In the genomic region with DNA sequence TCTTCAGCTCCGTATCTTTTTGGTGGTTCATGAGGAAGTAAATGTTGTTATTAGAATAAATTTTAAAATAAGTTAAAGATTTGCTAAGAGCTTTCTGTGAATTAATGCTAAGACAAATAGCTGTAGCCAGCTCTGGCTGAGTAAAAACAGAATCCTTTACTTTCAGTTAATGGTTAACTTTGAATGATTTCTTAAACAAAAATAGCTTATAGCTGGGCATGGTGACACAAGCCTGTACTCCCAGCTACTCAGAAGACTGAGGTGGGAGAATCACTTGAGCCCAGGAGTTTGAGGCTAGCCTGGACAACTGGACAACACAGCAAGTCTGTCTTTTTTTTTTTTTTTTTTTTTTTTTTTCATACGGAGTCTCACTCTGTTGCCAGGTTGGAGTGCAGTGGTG, we compare ENCODE assay signal across 21 cellular contexts. TPM values are rescaled to one million over a fixed set of nuclear protein-coding genes. Genes with fewer than 3 reads are reported as not detected.
DNase-seq lines count a peak whose midpoint lies in the region; ATAC-seq and TF ChIP-seq lines count a peak whose summit lies in the region.
"Had no signal": no experiment of that assay in that cellular context is flagged by ENCODE, and none has a peak within 500 bp of the region (broad histone marks: within the 10 kb centered on the region; RNA-seq: fewer than 3 reads in every experiment).

No MANE protein-coding gene starts in this region.

- no peak for TF ChIP-seq CTCF in Caco-2 (IDR thresholded peaks at IDR 0.05; ENCODE audit: insufficient read depth in 1 of 2, low read depth in 1 of 2, low read length in 1 of 2, severe bottlenecking in 1 of 2, unreplicated experiment in 1 of 2)

- H3K4me1 Mint-ChIP-seq in Caco-2 (ENCODE audit: low read depth, unreplicated experiment) = peaks cover 13% of the 10 kb centered on the region
- H3K4me1 Mint-ChIP-seq: CD8-positive, alpha-beta memory T cell; stimulated activated memory B cell treated with anti-CD40 and anti-IgM and Interleukin-4, amounts not matched to agents 10 μg/mL and 1 μg/mL and 100 μg/mL, for 72 hours had no signal

- no peak overlapping the region for H3K4me3 ChIP-seq in Caco-2 (ENCODE audit: low read depth, low read length)
- H3K4me3 ChIP-seq: skin epidermis, tibial nerve had no signal

- no peak overlapping the region for H3K27ac Mint-ChIP-seq in Caco-2 (ENCODE audit: unreplicated experiment)
- H3K27ac Mint-ChIP-seq: CD8-positive, alpha-beta memory T cell; stimulated activated memory B cell treated with anti-CD40 and anti-IgM and Interleukin-4, amounts not matched to agents 10 μg/mL and 1 μg/mL and 100 μg/mL, for 72 hours; T-helper 17 cell had no signal

- intact Hi-C loops in Caco-2 (cut with micrococcal nuclease; ENCODE audit: unreplicated experiment) = loop anchor here (1.0 kb wide), 1 partner anchor 25 kb away; the partner anchor contains the start of gene TCAIM

- H3K4me3 Mint-ChIP-seq in Caco-2 (ENCODE audit: unreplicated experiment) = no peak overlapping the region
- H3K4me3 Mint-ChIP-seq: CD8-positive, alpha-beta memory T cell; stimulated activated memory B cell treated with anti-CD40 and anti-IgM and Interleukin-4, amounts not matched to agents 10 μg/mL and 1 μg/mL and 100 μg/mL, for 72 hours; T-helper 17 cell had no signal

- no peaks in the 10 kb centered on the region for H3K9me3 ChIP-seq in Caco-2
- H3K9me3 ChIP-seq: tibial nerve had no signal

- ATAC-seq in GM21381 (IDR thresholded peaks at IDR 0.05; ENCODE audit: unreplicated experiment) = peak; percentile 74
- peak; percentile 65 for ATAC-seq in HG03342 (IDR thresholded peaks at IDR 0.05; ENCODE audit: unreplicated experiment)
- no peak for ATAC-seq in HG03520 (IDR thresholded peaks at IDR 0.05; ENCODE audit: unreplicated experiment)
- ATAC-seq in HG03457 (IDR thresholded peaks at IDR 0.05; ENCODE audit: unreplicated experiment) = no peak
- ATAC-seq: activated CD4-positive, CD25-positive, alpha-beta regulatory T cell treated with anti-CD3 and anti-CD28 coated beads, Interleukin-2, amount 50 U/mL, for 24 hours; stimulated activated memory B cell treated with anti-CD40 and anti-IgM and Interleukin-4, amounts not matched to agents 10 μg/mL and 1 μg/mL and 100 μg/mL, for 72 hours; T-helper 17 cell had no signal

- peaks cover 47% of the 10 kb centered on the region for H3K4me1 ChIP-seq in Caco-2
- H3K4me1 ChIP-seq: tibial nerve had no signal

- no peaks in the 10 kb centered on the region for H3K9me3 Mint-ChIP-seq in Caco-2 (ENCODE audit: unreplicated experiment)
- H3K9me3 Mint-ChIP-seq: CD8-positive, alpha-beta memory T cell; stimulated activated memory B cell treated with anti-CD40 and anti-IgM and Interleukin-4, amounts not matched to agents 10 μg/mL and 1 μg/mL and 100 μg/mL, for 72 hours had no signal

- CTCF ChIA-PET in Caco-2 (lab: Charles Lee) = interaction anchor here (0.6 to 0.9 kb wide), 2 partner anchors 26 to 38 kb away, joined by 3 to 6 read pairs; no protein-coding TSS in a partner anchor

- POLR2A ChIA-PET in Caco-2 (lab: Charles Lee) = interaction anchor here (0.5 to 1.2 kb wide), 2 partner anchors 25 to 673 kb away, joined by 7 to 13 read pairs; partner anchors contain the start of gene TCAIM

- H3K36me3 ChIP-seq in Caco-2 (ENCODE audit: control insufficient read depth, insufficient read depth, low read length) = no peaks in the 10 kb centered on the region

- DNase-seq in Caco-2 (peak; percentile 42 to 63), left kidney (ENCODE audit: low read depth, low spot score) (peak; percentile 45), NCI-H748 treated with DMSO at 0.1 percent for 48 hours (lab: John Stamatoyannopoulos, UW) (no peak), NCI-H524 treated with DMSO at 0.1 percent for 48 hours (lab: John Stamatoyannopoulos, UW) (no peak)
- DNase-seq: activated naive CD4-positive, alpha-beta T cell; CD8-positive, alpha-beta memory T cell; erythroblast; glutamatergic neuron; H7; NCI-H146; NCI-H226; SHP77 treated with DMSO at 0.1 percent for 48 hours; T-helper 17 cell had no signal

- no peaks in the 10 kb centered on the region for H3K27me3 ChIP-seq in Caco-2 (replicated peaks; ENCODE audit: control insufficient read depth, insufficient read depth, low read length)
- H3K27me3 ChIP-seq: tibial nerve had no signal

- peaks cover 5% of the 10 kb centered on the region for H3K36me3 Mint-ChIP-seq in Caco-2 (ENCODE audit: insufficient read depth, unreplicated experiment)

- no peaks in the 10 kb centered on the region for H3K27me3 Mint-ChIP-seq in Caco-2 (ENCODE audit: insufficient read depth, unreplicated experiment)
- H3K27me3 Mint-ChIP-seq: CD8-positive, alpha-beta memory T cell; stimulated activated memory B cell treated with anti-CD40 and anti-IgM and Interleukin-4, amounts not matched to agents 10 μg/mL and 1 μg/mL and 100 μg/mL, for 72 hours; T-helper 17 cell had no signal

- BruUV-seq in Caco-2 (replicated peaks; lab: Mats Ljungman, UMichigan) = no TSS peak

RNA-seq across cellular contexts. Expression of gene TCAIM, which starts 25.0 kb away (rescaled TPM):
- total RNA-seq in Caco-2 (2022) = 14.7 and 15.0 TPM in 2 replicates

Comparison
In these comparisons a context has a peak if more than half of its experiments do, and no peak if none do; other contexts are left out.
1. DNase-seq: peak in Caco-2 (2 of 2) and left kidney (single experiment); none in NCI-H748 treated with DMSO at 0.1 percent for 48 hours (single experiment) and NCI-H524 treated with DMSO at 0.1 percent for 48 hours (single experiment).
2. ATAC-seq: peak in GM21381 (single experiment) and HG03342 (single experiment); none in HG03520 (single experiment) and HG03457 (single experiment).